4 cellular contexts compared by ENCODE assay signal in genomic region chr5:170656346-170656745, GRCh38.
"Had no signal": no experiment of that assay in that cellular context is flagged by ENCODE, and none has a peak within 500 bp of the region (broad histone marks: within the 10 kb centered on the region; RNA-seq: fewer than 3 reads in every experiment).

No MANE protein-coding gene starts in this region.

- H2AFZ ChIP-seq: GM23338 had no signal

- DNase-seq: H9, HCEC 1CT, IMR-90 had no signal

- H3K4me2 ChIP-seq: GM23338 had no signal

- ATAC-seq: GM23338 had no signal

- H3K4me3 ChIP-seq: GM23338 had no signal
